8 cellular contexts compared by ENCODE assay signal in genomic region chr5:132268698-132269551, GRCh38. TPM values are rescaled to one million over a fixed set of nuclear protein-coding genes. Genes with fewer than 3 reads are reported as not detected.
DNase-seq lines count a peak whose midpoint lies in the region; ATAC-seq and TF ChIP-seq lines count a peak whose summit lies in the region.

No MANE protein-coding gene starts in this region.

- H3K27me3 ChIP-seq in neuronal stem cell (ENCODE audit: control insufficient read depth in 3 of 3, insufficient read depth in 3 of 3, low read depth in 1 of 3, low read length in 3 of 3) (no peaks in the 10 kb centered on the region), dorsolateral prefrontal cortex (no peaks in the 10 kb centered on the region)
- H3K27me3 ChIP-seq in CD4-positive, alpha-beta T cell (ENCODE audit: control insufficient read depth, insufficient read depth, low read length), result no peaks in the 10 kb centered on the region

- intact Hi-C loops in dorsolateral prefrontal cortex (cut with DNase I), result no loop called here
- intact Hi-C loops in CD4-positive, alpha-beta T cell (cut with DNase I, micrococcal nuclease), result no loop called here

- CTCF ChIA-PET in HEK293 (lab: Yijun Ruan, JAX), result interaction anchor here (0.7 to 1.3 kb wide), 2 partner anchors 10 to 30 kb away, joined by 3 to 5 read pairs; no protein-coding TSS in a partner anchor
- CTCF ChIA-PET in CD4-positive, alpha-beta T cell (lab: Charles Lee), result no interaction called here

- H3K36me3 ChIP-seq in HEK293 (ENCODE audit: control insufficient read depth in 2 of 2, insufficient read depth in 1 of 2, low read length in 2 of 2) (no peaks in the 10 kb centered on the region), neuronal stem cell (replicated peaks in 1 of 2; ENCODE audit: control insufficient read depth in 2 of 2, insufficient read depth in 2 of 2, low read length in 2 of 2) (peaks cover 0 to 7% of the 10 kb centered on the region in 2 donors)

- H2AFZ ChIP-seq in neuronal stem cell (ENCODE audit: low read length), result peak overlapping the region; percentile 59

- H4K91ac ChIP-seq in neuronal stem cell (ENCODE audit: low read depth, low read length, poor library complexity), result no peak overlapping the region

- no CpG with 5 or more reads among the region's 8 CpGs for WGBS in neuronal stem cell (ENCODE audit: extremely low coverage in 2 of 2, insufficient read length in 2 of 2, insufficient replicate concordance in 1 of 2), 2 donors

- H3K9me3 Mint-ChIP-seq in CD4-positive, alpha-beta T cell, result no peaks in the 10 kb centered on the region

- no peak overlapping the region for H3K4ac ChIP-seq in neuronal stem cell (ENCODE audit: low read length)

- no peak overlapping the region for H3K27ac Mint-ChIP-seq in CD4-positive, alpha-beta T cell

- H4K8ac ChIP-seq in neuronal stem cell (ENCODE audit: low read depth, low read length), result no peak overlapping the region

- no peak overlapping the region for H3K4me3 ChIP-seq in HEK293 (ENCODE audit: low read depth, low read length)
- H3K4me3 ChIP-seq in neuronal stem cell (ENCODE audit: low read length in 2 of 2), result no peak overlapping the region
- H3K4me3 ChIP-seq in dorsolateral prefrontal cortex, result no peak overlapping the region

- peak overlapping the region; percentile 47 for H2AK5ac ChIP-seq in neuronal stem cell (ENCODE audit: low read depth, low read length)

- H3K4me1 ChIP-seq in HEK293 (ENCODE audit: control insufficient read depth, insufficient read depth, low read length) (no peaks in the 10 kb centered on the region; the same call in 1 of the 2 replicates), neuronal stem cell (ENCODE audit: control insufficient read depth in 2 of 2, insufficient read depth in 1 of 2, low read depth in 1 of 2, low read length in 2 of 2) (peaks cover 4 to 30% of the 10 kb centered on the region in 2 donors)

- peaks cover 18% of the 10 kb centered on the region for H3K27me3 Mint-ChIP-seq in CD4-positive, alpha-beta T cell

- H3K9ac ChIP-seq in neuronal stem cell (ENCODE audit: low read depth, low read length, poor library complexity), result no peak overlapping the region

- no peak overlapping the region for H3K23ac ChIP-seq in neuronal stem cell (ENCODE audit: low read depth, low read length, poor library complexity)

- H3K79me1 ChIP-seq in neuronal stem cell (ENCODE audit: low read depth, low read length), result no peaks in the 10 kb centered on the region

- no peak overlapping the region for H3K4me3 Mint-ChIP-seq in CD4-positive, alpha-beta T cell

- H3K4me1 Mint-ChIP-seq in CD4-positive, alpha-beta T cell (ENCODE audit: low read depth), result peaks cover 11% of the 10 kb centered on the region

- TF ChIP-seq POLR2A in GM18505 (IDR thresholded peaks at IDR 0.05; ENCODE audit: borderline replicate concordance, extremely low read depth, insufficient read depth, insufficient read length), result no peak

- no peak overlapping the region for H3K14ac ChIP-seq in neuronal stem cell (ENCODE audit: low read length)

- POLR2A ChIA-PET in HEK293 (lab: Yijun Ruan, JAX), result no interaction called here
- POLR2A ChIA-PET in CD4-positive, alpha-beta T cell (lab: Charles Lee), result no interaction called here

- peak overlapping the region; percentile 70 for H2BK5ac ChIP-seq in neuronal stem cell (ENCODE audit: low read length)

- no peaks in the 10 kb centered on the region for H3K9me3 ChIP-seq in HEK293 (ENCODE audit: control insufficient read depth, insufficient read depth, low read depth, low read length)
- no peaks in the 10 kb centered on the region for H3K9me3 ChIP-seq in neuronal stem cell (replicated peaks in 1 of 2; ENCODE audit: control insufficient read depth in 2 of 2, insufficient read depth in 1 of 2, low read depth in 1 of 2, low read length in 2 of 2)
- H3K9me3 ChIP-seq in CD4-positive, alpha-beta T cell (ENCODE audit: control insufficient read depth, low read length), result no peaks in the 10 kb centered on the region

- TF ChIP-seq CTCF in HEK293 (tag by site-specific recombination; IDR thresholded peaks at IDR 0.05) (no peak), dorsolateral prefrontal cortex (IDR thresholded peaks at IDR 0.05 in 54 of 56, conservative IDR thresholded peaks at IDR 0.05 in 2 of 56; ENCODE audit: low read depth in 1 of 56, partially characterized antibody in 56 of 56) (no peak)
- no peak for TF ChIP-seq CTCF in CD4-positive, alpha-beta T cell (IDR thresholded peaks at IDR 0.05)

- H2BK12ac ChIP-seq in neuronal stem cell (ENCODE audit: low read length), result no peak overlapping the region

- no peak overlapping the region for H3K4me2 ChIP-seq in neuronal stem cell (ENCODE audit: insufficient read depth, low read length, poor library complexity, severe bottlenecking)

- peak overlapping the region; percentile 52 for H2BK15ac ChIP-seq in neuronal stem cell (ENCODE audit: low read length)

- no peaks in the 10 kb centered on the region for H3K36me3 Mint-ChIP-seq in CD4-positive, alpha-beta T cell (ENCODE audit: low read depth)

- peak overlapping the region; percentile 39 for H2BK120ac ChIP-seq in neuronal stem cell (ENCODE audit: low read depth, low read length)

- H3K27ac ChIP-seq in HEK293 (ENCODE audit: extremely low read depth, low read depth, low read length) (no peak overlapping the region), neuronal stem cell (replicated peaks; ENCODE audit: low read length) (no peak overlapping the region), dorsolateral prefrontal cortex (peak overlapping the region in 22 of 59 donors; percentile 3 to 73 (median 41))
- H3K27ac ChIP-seq in CD4-positive, alpha-beta T cell (ENCODE audit: low read depth, low read length), result no peak overlapping the region

- peak; percentile 55 for ATAC-seq in GM18505 (IDR thresholded peaks at IDR 0.05; ENCODE audit: unreplicated experiment)
- no peak for ATAC-seq in CD4-positive, alpha-beta T cell (ENCODE audit: poor library complexity)

- H3K18ac ChIP-seq in neuronal stem cell (ENCODE audit: low read length), result peak overlapping the region; percentile 73

- peak; percentile 53 for DNase-seq in SK-N-DZ (ENCODE audit: low spot score)
- DNase-seq in neuronal stem cell (ENCODE audit: low spot score), result no peak
- no peak for DNase-seq in dorsolateral prefrontal cortex
- no peak for DNase-seq in SIG-M5 treated with dmso at 0.1 percent for 504 hours (lab: John Stamatoyannopoulos, UW; ENCODE audit: unreplicated experiment)
- DNase-seq in inferior parietal cortex (ENCODE audit: extremely low spot score), result no peak
- no peak for DNase-seq in CD4-positive, alpha-beta T cell

TF ChIP-seq in HEK293, 187 proteins besides CTCF, POLR2A, EP300 and RAD21 (continues in another document):
- TF ChIP-seq ZNF701 (tag by site-specific recombination; IDR thresholded peaks at IDR 0.05) (no peak), ZNF529 (tag by site-specific recombination; IDR thresholded peaks at IDR 0.05; ENCODE audit: insufficient replicate concordance) (no peak), ZNF112 (tag by site-specific recombination; IDR thresholded peaks at IDR 0.05) (no peak), ZNF416 (tag by site-specific recombination; IDR thresholded peaks at IDR 0.05) (no peak), ELK4 (IDR thresholded peaks at IDR 0.05; ENCODE audit: borderline replicate concordance, low read depth, low read length) (no peak)
- TF ChIP-seq, protein P1, sequence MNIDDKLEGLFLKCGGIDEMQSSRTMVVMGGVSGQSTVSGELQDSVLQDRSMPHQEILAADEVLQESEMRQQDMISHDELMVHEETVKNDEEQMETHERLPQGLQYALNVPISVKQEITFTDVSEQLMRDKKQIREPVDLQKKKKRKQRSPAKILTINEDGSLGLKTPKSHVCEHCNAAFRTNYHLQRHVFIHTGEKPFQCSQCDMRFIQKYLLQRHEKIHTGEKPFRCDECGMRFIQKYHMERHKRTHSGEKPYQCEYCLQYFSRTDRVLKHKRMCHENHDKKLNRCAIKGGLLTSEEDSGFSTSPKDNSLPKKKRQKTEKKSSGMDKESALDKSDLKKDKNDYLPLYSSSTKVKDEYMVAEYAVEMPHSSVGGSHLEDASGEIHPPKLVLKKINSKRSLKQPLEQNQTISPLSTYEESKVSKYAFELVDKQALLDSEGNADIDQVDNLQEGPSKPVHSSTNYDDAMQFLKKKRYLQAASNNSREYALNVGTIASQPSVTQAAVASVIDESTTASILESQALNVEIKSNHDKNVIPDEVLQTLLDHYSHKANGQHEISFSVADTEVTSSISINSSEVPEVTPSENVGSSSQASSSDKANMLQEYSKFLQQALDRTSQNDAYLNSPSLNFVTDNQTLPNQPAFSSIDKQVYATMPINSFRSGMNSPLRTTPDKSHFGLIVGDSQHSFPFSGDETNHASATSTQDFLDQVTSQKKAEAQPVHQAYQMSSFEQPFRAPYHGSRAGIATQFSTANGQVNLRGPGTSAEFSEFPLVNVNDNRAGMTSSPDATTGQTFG (tag by site-specific recombination; IDR thresholded peaks at IDR 0.05; ENCODE audit: borderline replicate concordance), result no peak

RNA-seq across cellular contexts. Expression of gene PDLIM4, which starts 11.4 kb away (rescaled TPM):
- polyA plus RNA-seq in SK-N-DZ (2014; cell fraction: cytosol; rRNA removed), result 32.8 and 35.3 TPM in 2 replicates
- polyA plus RNA-seq in SK-N-DZ (2014; cell fraction: nucleus; rRNA removed), result 25.6 and 37.1 TPM in 2 replicates
- polyA plus RNA-seq in neuronal stem cell (2013, experiment 1 of 2), result 20.0 TPM
- 18.6 TPM for polyA plus RNA-seq in neuronal stem cell (2013, experiment 2 of 2)
- total RNA-seq in dorsolateral prefrontal cortex, result 10 to 100 TPM in 102 of 120 experiments, 1 to 10 TPM in 18; 4.7 to 42.5 (median 14.7) TPM
- total RNA-seq in CD4-positive, alpha-beta T cell, result not detected

RNA-seq across cellular contexts. Expression of gene SLC22A4, which starts 25.3 kb away (rescaled TPM):
- 0.13 and 0.14 TPM in 2 replicates for polyA plus RNA-seq in SK-N-DZ (2014; cell fraction: cytosol; rRNA removed)
- polyA plus RNA-seq in SK-N-DZ (2014; cell fraction: nucleus; rRNA removed), result 0.39 and 0.50 TPM in 2 replicates
- 0.10 TPM for polyA plus RNA-seq in neuronal stem cell (2013, experiment 1 of 2)
- 0.06 TPM for polyA plus RNA-seq in neuronal stem cell (2013, experiment 2 of 2)
- total RNA-seq in dorsolateral prefrontal cortex, result 1 to 10 TPM; 1.2 to 7.4 (median 3.0) TPM
- under 1 TPM; 0.16 to 0.22 TPM for total RNA-seq in CD4-positive, alpha-beta T cell

RNA-seq across cellular contexts. Expression of gene P4HA2, which starts 41.3 kb away (rescaled TPM):
- 6.1 and 6.4 TPM in 2 replicates for polyA plus RNA-seq in SK-N-DZ (2014; cell fraction: cytosol; rRNA removed)
- 4.1 and 5.9 TPM in 2 replicates for polyA plus RNA-seq in SK-N-DZ (2014; cell fraction: nucleus; rRNA removed)
- 2.9 TPM for polyA plus RNA-seq in neuronal stem cell (2013, experiment 1 of 2)
- 2.7 TPM for polyA plus RNA-seq in neuronal stem cell (2013, experiment 2 of 2)
- 10 to 100 TPM; 11.8 to 97.5 (median 27.5) TPM for total RNA-seq in dorsolateral prefrontal cortex
- not detected for total RNA-seq in CD4-positive, alpha-beta T cell

Comparison
In these comparisons a context has a peak if more than half of its experiments do, and no peak if none do; other contexts are left out.
1. RNA of gene PDLIM4, which starts 11.4 kb away (total RNA-seq): 4.7 to 42.5 TPM in dorsolateral prefrontal cortex; not detected in CD4-positive, alpha-beta T cell; every median in the first group is over 4 times any median in the second.
2. RNA of gene P4HA2, which starts 41.3 kb away (total RNA-seq): 11.8 to 97.5 TPM in dorsolateral prefrontal cortex; not detected in CD4-positive, alpha-beta T cell; every median in the first group is over 10 times any median in the second.